ENCODE assay signal across 8 cellular contexts in the genomic region with DNA sequence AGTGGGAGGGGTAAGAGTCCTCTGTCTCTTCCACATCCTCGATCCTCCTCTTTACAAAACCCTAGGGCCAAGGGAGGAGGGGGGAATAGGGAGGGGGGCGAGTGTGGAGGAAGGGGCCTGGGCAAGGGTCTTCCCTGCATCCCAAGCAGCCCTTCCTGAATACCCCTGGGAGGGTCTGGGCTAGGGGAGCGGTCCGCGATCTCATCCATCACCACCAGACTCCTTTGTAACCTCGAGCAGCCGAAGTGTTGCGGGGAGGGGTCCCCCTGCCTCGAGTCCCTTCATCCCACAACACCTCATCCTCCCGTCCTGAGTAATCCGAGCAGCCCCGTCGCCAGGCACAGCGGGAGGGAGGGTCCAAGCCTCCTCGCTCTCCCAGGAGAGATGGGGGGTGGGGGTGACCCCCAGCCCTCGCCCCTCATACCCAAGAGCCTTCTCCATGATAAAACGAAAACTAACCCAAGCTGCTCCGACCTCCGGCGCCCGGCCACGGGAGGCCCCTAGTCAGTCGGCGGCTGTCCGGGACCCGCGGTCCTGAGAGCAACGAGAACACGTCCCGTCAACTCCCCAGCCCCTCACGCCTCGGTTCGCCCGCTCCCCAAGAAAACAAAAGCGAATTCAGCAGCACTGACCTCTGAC. TPM values are rescaled to one million over a fixed set of nuclear protein-coding genes. Genes with fewer than 3 reads are reported as not detected.
DNase-seq lines count a peak whose midpoint lies in the region; ATAC-seq and TF ChIP-seq lines count a peak whose summit lies in the region.

No MANE protein-coding gene starts in this region.

- POLR2A ChIA-PET in WTC11 (lab: Charles Lee), result no interaction called here

- intact Hi-C loops in right cardiac atrium (cut with DNase I), result no loop called here

- CTCF ChIA-PET in WTC11 (lab: Charles Lee), result interaction anchor here (0.6 to 2.1 kb wide), 15 partner anchors 11 to 186 kb away, joined by 3 to 20 read pairs (median 4); partner anchors contain the start of gene SLC7A6

- H3K4me1 Mint-ChIP-seq in WTC11, result peaks cover 10% of the 10 kb centered on the region

- DNase-seq in NCI-H524 (lab: John Stamatoyannopoulos, UW) (peak; percentile 56 to 68), NCI-H524 treated with DMSO at 0.1 percent for 48 hours (lab: John Stamatoyannopoulos, UW) (no peak), WTC11 (ENCODE audit: low spot score) (no peak), right cardiac atrium (no peak), midbrain (lab: John Stamatoyannopoulos, UW) (no peak), MV-4-11 (lab: John Stamatoyannopoulos, UW) (no peak)
- DNase-seq in stimulated activated naive CD8-positive, alpha-beta T cell treated with anti-CD3 and anti-CD28 coated beads, Interleukin-15, Interleukin-2, amounts not matched to agents 100 U/mL and 50 U/mL, for 24 hours, result no peak

- no peak overlapping the region for H3K27ac ChIP-seq in right cardiac atrium (ENCODE audit: low read length)

- peak; percentile 16 for ATAC-seq in HG02973 (IDR thresholded peaks at IDR 0.05; ENCODE audit: unreplicated experiment)
- peak; percentile 12 for ATAC-seq in WTC11
- ATAC-seq in right cardiac atrium, result no peak
- ATAC-seq in stimulated activated naive CD8-positive, alpha-beta T cell treated with anti-CD3 and anti-CD28 coated beads, Interleukin-15, Interleukin-2, amounts not matched to agents 100 U/mL and 50 U/mL, for 24 hours, result peak; percentile 10

- H3K4me3 Mint-ChIP-seq in WTC11, result peak overlapping the region; percentile 66

- no peaks in the 10 kb centered on the region for H3K9me3 ChIP-seq in right cardiac atrium (ENCODE audit: control insufficient read depth, low read length)

- 3% methylated on average over 35 of the region's 35 CpGs for WGBS in right cardiac atrium

- no peaks in the 10 kb centered on the region for H3K36me3 Mint-ChIP-seq in WTC11

- peak overlapping the region; percentile 29 for H3K4me3 ChIP-seq in right cardiac atrium (ENCODE audit: low read length)

- H3K27me3 ChIP-seq in right cardiac atrium (ENCODE audit: control insufficient read depth, insufficient read depth), result no peaks in the 10 kb centered on the region

- peaks cover 34% of the 10 kb centered on the region for H3K27me3 Mint-ChIP-seq in WTC11 (ENCODE audit: low read depth)

- peaks cover 3% of the 10 kb centered on the region for H3K4me1 ChIP-seq in right cardiac atrium (ENCODE audit: control insufficient read depth, insufficient read depth, low read length)

- TF ChIP-seq CTCF in WTC11 (IDR thresholded peaks at IDR 0.05), result no peak

- no peaks in the 10 kb centered on the region for H3K9me3 Mint-ChIP-seq in WTC11

- H3K27ac Mint-ChIP-seq in WTC11, result no peak overlapping the region

TF ChIP-seq in WTC11, 78 proteins besides CTCF, POLR2A, EP300 and RAD21:
- 0 out of 2 replicates have a peak, but pooled peaks have one; percentile 17 for TF ChIP-seq TCF7 (CRISPR knock-in tag; IDR thresholded peaks at IDR 0.05; ENCODE audit: low read depth)
- TF ChIP-seq ELF4 (CRISPR knock-in tag; IDR thresholded peaks at IDR 0.05; ENCODE audit: low read depth), result no peak
- TF ChIP-seq, protein P1, sequence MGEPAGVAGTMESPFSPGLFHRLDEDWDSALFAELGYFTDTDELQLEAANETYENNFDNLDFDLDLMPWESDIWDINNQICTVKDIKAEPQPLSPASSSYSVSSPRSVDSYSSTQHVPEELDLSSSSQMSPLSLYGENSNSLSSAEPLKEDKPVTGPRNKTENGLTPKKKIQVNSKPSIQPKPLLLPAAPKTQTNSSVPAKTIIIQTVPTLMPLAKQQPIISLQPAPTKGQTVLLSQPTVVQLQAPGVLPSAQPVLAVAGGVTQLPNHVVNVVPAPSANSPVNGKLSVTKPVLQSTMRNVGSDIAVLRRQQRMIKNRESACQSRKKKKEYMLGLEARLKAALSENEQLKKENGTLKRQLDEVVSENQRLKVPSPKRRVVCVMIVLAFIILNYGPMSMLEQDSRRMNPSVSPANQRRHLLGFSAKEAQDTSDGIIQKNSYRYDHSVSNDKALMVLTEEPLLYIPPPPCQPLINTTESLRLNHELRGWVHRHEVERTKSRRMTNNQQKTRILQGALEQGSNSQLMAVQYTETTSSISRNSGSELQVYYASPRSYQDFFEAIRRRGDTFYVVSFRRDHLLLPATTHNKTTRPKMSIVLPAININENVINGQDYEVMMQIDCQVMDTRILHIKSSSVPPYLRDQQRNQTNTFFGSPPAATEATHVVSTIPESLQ (CRISPR knock-in tag; IDR thresholded peaks at IDR 0.05), result no peak
- TF ChIP-seq, protein P2, sequence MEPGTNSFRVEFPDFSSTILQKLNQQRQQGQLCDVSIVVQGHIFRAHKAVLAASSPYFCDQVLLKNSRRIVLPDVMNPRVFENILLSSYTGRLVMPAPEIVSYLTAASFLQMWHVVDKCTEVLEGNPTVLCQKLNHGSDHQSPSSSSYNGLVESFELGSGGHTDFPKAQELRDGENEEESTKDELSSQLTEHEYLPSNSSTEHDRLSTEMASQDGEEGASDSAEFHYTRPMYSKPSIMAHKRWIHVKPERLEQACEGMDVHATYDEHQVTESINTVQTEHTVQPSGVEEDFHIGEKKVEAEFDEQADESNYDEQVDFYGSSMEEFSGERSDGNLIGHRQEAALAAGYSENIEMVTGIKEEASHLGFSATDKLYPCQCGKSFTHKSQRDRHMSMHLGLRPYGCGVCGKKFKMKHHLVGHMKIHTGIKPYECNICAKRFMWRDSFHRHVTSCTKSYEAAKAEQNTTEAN (CRISPR knock-in tag; IDR thresholded peaks at IDR 0.05), result 0 out of 2 replicates have a peak, but pooled peaks have one; percentile 40
- no peak for TF ChIP-seq E2F5 (CRISPR knock-in tag; IDR thresholded peaks at IDR 0.05)
- TF ChIP-seq, protein P3, sequence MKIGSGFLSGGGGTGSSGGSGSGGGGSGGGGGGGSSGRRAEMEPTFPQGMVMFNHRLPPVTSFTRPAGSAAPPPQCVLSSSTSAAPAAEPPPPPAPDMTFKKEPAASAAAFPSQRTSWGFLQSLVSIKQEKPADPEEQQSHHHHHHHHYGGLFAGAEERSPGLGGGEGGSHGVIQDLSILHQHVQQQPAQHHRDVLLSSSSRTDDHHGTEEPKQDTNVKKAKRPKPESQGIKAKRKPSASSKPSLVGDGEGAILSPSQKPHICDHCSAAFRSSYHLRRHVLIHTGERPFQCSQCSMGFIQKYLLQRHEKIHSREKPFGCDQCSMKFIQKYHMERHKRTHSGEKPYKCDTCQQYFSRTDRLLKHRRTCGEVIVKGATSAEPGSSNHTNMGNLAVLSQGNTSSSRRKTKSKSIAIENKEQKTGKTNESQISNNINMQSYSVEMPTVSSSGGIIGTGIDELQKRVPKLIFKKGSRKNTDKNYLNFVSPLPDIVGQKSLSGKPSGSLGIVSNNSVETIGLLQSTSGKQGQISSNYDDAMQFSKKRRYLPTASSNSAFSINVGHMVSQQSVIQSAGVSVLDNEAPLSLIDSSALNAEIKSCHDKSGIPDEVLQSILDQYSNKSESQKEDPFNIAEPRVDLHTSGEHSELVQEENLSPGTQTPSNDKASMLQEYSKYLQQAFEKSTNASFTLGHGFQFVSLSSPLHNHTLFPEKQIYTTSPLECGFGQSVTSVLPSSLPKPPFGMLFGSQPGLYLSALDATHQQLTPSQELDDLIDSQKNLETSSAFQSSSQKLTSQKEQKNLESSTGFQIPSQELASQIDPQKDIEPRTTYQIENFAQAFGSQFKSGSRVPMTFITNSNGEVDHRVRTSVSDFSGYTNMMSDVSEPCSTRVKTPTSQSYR (CRISPR knock-in tag; IDR thresholded peaks at IDR 0.05), result no peak
- TF ChIP-seq TEAD4 (CRISPR knock-in tag; IDR thresholded peaks at IDR 0.05), result no peak
- TF ChIP-seq, protein P4, sequence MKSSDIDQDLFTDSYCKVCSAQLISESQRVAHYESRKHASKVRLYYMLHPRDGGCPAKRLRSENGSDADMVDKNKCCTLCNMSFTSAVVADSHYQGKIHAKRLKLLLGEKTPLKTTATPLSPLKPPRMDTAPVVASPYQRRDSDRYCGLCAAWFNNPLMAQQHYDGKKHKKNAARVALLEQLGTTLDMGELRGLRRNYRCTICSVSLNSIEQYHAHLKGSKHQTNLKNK (CRISPR knock-in tag; IDR thresholded peaks at IDR 0.05), result no peak
- no peak for TF ChIP-seq MAX (CRISPR knock-in tag; IDR thresholded peaks at IDR 0.05)
- TF ChIP-seq, protein P5, sequence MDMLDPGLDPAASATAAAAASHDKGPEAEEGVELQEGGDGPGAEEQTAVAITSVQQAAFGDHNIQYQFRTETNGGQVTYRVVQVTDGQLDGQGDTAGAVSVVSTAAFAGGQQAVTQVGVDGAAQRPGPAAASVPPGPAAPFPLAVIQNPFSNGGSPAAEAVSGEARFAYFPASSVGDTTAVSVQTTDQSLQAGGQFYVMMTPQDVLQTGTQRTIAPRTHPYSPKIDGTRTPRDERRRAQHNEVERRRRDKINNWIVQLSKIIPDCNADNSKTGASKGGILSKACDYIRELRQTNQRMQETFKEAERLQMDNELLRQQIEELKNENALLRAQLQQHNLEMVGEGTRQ (CRISPR knock-in tag; IDR thresholded peaks at IDR 0.05), result no peak
- 0 out of 2 replicates have a peak, but pooled peaks have one; percentile 67 for TF ChIP-seq RELA (CRISPR knock-in tag; IDR thresholded peaks at IDR 0.05; ENCODE audit: borderline replicate concordance)
- no peak for TF ChIP-seq CDX4 (CRISPR knock-in tag; IDR thresholded peaks at IDR 0.05; ENCODE audit: borderline replicate concordance)

RNA-seq across cellular contexts. Expression of gene SMPD3, which starts 0.5 kb away (rescaled TPM):
- total RNA-seq in WTC11 (2021), result 0.99 to 1.4 TPM (median 1.2 TPM) in 3 replicates
- under 1 TPM; 0.17 to 0.94 (median 0.51) TPM for total RNA-seq in right cardiac atrium
- polyA plus RNA-seq in right cardiac atrium, result 0.14 TPM

Comparison
In these comparisons a context has a peak if more than half of its experiments do, and no peak if none do; other contexts are left out.
1. DNase-seq: peak in NCI-H524 (2 of 2); none in NCI-H524 treated with DMSO at 0.1 percent for 48 hours (single experiment), WTC11 (single experiment), right cardiac atrium (0 of 3), stimulated activated naive CD8-positive, alpha-beta T cell treated with anti-CD3 and anti-CD28 coated beads, Interleukin-15, Interleukin-2, amounts not matched to agents 100 U/mL and 50 U/mL, for 24 hours (single experiment), midbrain (single experiment) and MV-4-11 (single experiment).
2. ATAC-seq: peak in HG02973 (single experiment), WTC11 (single experiment) and stimulated activated naive CD8-positive, alpha-beta T cell treated with anti-CD3 and anti-CD28 coated beads, Interleukin-15, Interleukin-2, amounts not matched to agents 100 U/mL and 50 U/mL, for 24 hours (single experiment); none in right cardiac atrium (0 of 2).